In the genomic region with DNA sequence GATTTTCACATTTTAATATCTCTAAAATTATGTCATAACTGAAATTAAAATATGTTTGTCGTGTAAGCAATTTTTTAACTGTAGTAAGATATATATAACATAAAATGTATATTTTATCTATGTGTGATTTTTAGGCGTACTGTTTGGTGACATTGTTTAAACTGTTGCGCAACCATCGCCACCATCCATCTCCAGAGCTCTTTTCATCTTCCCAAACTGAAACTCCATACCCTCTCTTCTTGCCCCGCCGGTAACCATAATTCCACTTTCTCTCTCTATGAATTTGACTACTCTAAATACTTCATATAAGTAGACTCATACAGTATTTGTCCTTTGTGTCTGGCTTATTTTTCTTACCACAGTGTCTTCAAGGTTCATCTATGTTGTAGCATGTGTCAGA, we compare ENCODE assay signal across 28 cellular contexts.
"Had no signal": no experiment of that assay in that cellular context is flagged by ENCODE, and none has a peak within 500 bp of the region (broad histone marks: within the 10 kb centered on the region; RNA-seq: fewer than 3 reads in every experiment).

No MANE protein-coding gene starts in this region.

- H3K9ac ChIP-seq: neural progenitor cell, parathyroid adenoma had no signal

- H3K27ac ChIP-seq: neural progenitor cell, ovary, parathyroid adenoma, psoas muscle, skin epidermis, spleen, suprapubic skin, testis, tibial artery, transverse colon, upper lobe of right lung, uterus had no signal

- H3K27me3 ChIP-seq: neural progenitor cell, ovary, spleen, suprapubic skin, testis, tibial artery, transverse colon, upper lobe of right lung, uterus had no signal

- H3K4me3 ChIP-seq: neural progenitor cell, ovary, psoas muscle, skin epidermis, smooth muscle cell, spleen, suprapubic skin, testis, tibial artery, transverse colon, upper lobe of right lung, uterus had no signal

- H2AFZ ChIP-seq: neural progenitor cell, parathyroid adenoma had no signal

- H3K36me3 ChIP-seq: neural progenitor cell, ovary, spleen, suprapubic skin, tibial artery, transverse colon, upper lobe of right lung, uterus had no signal

- ATAC-seq: natural killer cell; psoas muscle; right cardiac atrium; sciatic nerve; stimulated activated memory B cell treated with anti-CD40 and anti-IgM and Interleukin-4, amounts not matched to agents 10 μg/mL and 1 μg/mL and 100 μg/mL, for 72 hours; stimulated activated naive CD8-positive, alpha-beta T cell treated with anti-CD3 and anti-CD28 coated beads, Interleukin-15, amount 100 ng/mL, for 72 hours; stimulated activated naive CD8-positive, alpha-beta T cell treated with anti-CD3 and anti-CD28 coated beads, Interleukin-15, Interleukin-2, amounts not matched to agents 100 U/mL and 50 U/mL, for 24 hours; upper lobe of right lung had no signal

- H3K9me3 ChIP-seq: ovary, psoas muscle, testis, transverse colon, upper lobe of right lung, uterus had no signal

- H3K4me2 ChIP-seq: neural progenitor cell, smooth muscle cell had no signal

- DNase-seq: natural killer cell; occipital lobe; ovary; posterior cingulate gyrus; psoas muscle; right cardiac atrium; stimulated activated CD4-positive, alpha-beta T cell treated with anti-CD3 and anti-CD28 coated beads, Interleukin-12 subunit alpha, Interleukin-12 subunit beta, amount 100 ng/mL, for 4 hours; stimulated activated CD4-positive, alpha-beta T cell treated with anti-CD3 and anti-CD28 coated beads, Interleukin-1b, Interleukin-23, amount 100 ng/mL, for 48 hours; stimulated activated CD4-positive, alpha-beta T cell treated with anti-CD3 and anti-CD28 coated beads, Interleukin-4, amount 100 ng/mL, for 1 hour; stimulated activated CD4-positive, alpha-beta T cell treated with anti-CD3 and anti-CD28 coated beads, Interleukin-4, amount 100 ng/mL, for 4 hours; stimulated activated CD8-positive, alpha-beta memory T cell treated with anti-CD3 and anti-CD28 coated beads, Interleukin-4, amount 100 ng/mL, for 48 hours; stimulated activated naive CD4-positive, alpha-beta T cell; stimulated activated naive CD8-positive, alpha-beta T cell treated with anti-CD3 and anti-CD28 coated beads, Interleukin-15, amount 100 ng/mL, for 72 hours; stimulated activated naive CD8-positive, alpha-beta T cell treated with anti-CD3 and anti-CD28 coated beads, Interleukin-15, Interleukin-2, amounts not matched to agents 100 U/mL and 50 U/mL, for 24 hours; substantia nigra; testis; tibial artery; transverse colon; upper lobe of right lung; uterus had no signal

- H3K4me1 ChIP-seq: neural progenitor cell, parathyroid adenoma, psoas muscle, spleen, suprapubic skin, testis, tibial artery, transverse colon, upper lobe of right lung, uterus had no signal

- H3K79me2 ChIP-seq: parathyroid adenoma had no signal
